ENCODE assay signal across 18 cellular contexts in genomic region chr1:40794048-40794447, GRCh38.
"Had no signal": no experiment of that assay in that cellular context is flagged by ENCODE, and none has a peak within 500 bp of the region (broad histone marks: within the 10 kb centered on the region; RNA-seq: fewer than 3 reads in every experiment).

No MANE protein-coding gene starts in this region.

- H3K36me3 ChIP-seq: ascending aorta, gastrocnemius medialis, heart left ventricle, upper lobe of right lung, WERI-Rb-1 had no signal

- H2AFZ ChIP-seq: parathyroid adenoma had no signal

- H3K9ac ChIP-seq: parathyroid adenoma had no signal

- H3K27ac ChIP-seq: ascending aorta, parathyroid adenoma, upper lobe of right lung, WERI-Rb-1 had no signal

- H3K79me2 ChIP-seq: parathyroid adenoma had no signal

- H3K27me3 ChIP-seq: ascending aorta, gastrocnemius medialis, heart left ventricle, upper lobe of right lung had no signal

- ATAC-seq: gastrocnemius medialis; heart left ventricle; left ventricle myocardium superior; sciatic nerve; stimulated activated memory B cell treated with anti-CD40 and anti-IgM and Interleukin-4, amounts not matched to agents 10 μg/mL and 1 μg/mL and 100 μg/mL, for 72 hours; upper lobe of right lung had no signal

- H3K4me1 ChIP-seq: parathyroid adenoma, upper lobe of right lung had no signal

- H3K9me3 ChIP-seq: ascending aorta, gastrocnemius medialis, heart left ventricle, upper lobe of right lung had no signal

- H3K4me3 ChIP-seq: ascending aorta, gastrocnemius medialis, heart left ventricle, upper lobe of right lung had no signal

- DNase-seq: activated CD4-positive, alpha-beta memory T cell treated with anti-CD3 and anti-CD28 coated beads for 36 hours; activated CD4-positive, alpha-beta T cell treated with anti-CD3 and anti-CD28 coated beads for 1 hour; activated naive CD4-positive, alpha-beta T cell treated with Interleukin-2 at 50 U/mL for 16 hours; activated T-cell treated with anti-CD3 and anti-CD28 coated beads, Interleukin-2, amount 50 U/mL, for 1 hour; cerebellar nuclear complex; cortex of kidney; gastrocnemius medialis; kidney glomerular epithelial cell; left ventricle myocardium superior; stimulated activated CD4-positive, alpha-beta T cell treated with anti-CD3 and anti-CD28 coated beads, Interleukin-4, amount 100 ng/mL, for 4 hours; SW 1271; upper lobe of right lung; WERI-Rb-1 had no signal
